In genomic region chr16:65123846-65124513, GRCh38 we compare ENCODE assay signal across 9 cellular contexts. TPM values are rescaled to one million over a fixed set of nuclear protein-coding genes. Genes with fewer than 3 reads are reported as not detected.
DNase-seq lines count a peak whose midpoint lies in the region; ATAC-seq and TF ChIP-seq lines count a peak whose summit lies in the region.
"Had no signal": no experiment of that assay in that cellular context is flagged by ENCODE, and none has a peak within 500 bp of the region (broad histone marks: within the 10 kb centered on the region; RNA-seq: fewer than 3 reads in every experiment).

No MANE protein-coding gene starts in this region.

- no peaks in the 10 kb centered on the region for H3K36me3 Mint-ChIP-seq in WTC11
- H3K36me3 Mint-ChIP-seq: CD8-positive, alpha-beta T cell had no signal

- H3K4me1 ChIP-seq in psoas muscle, result peaks cover 15% of the 10 kb centered on the region

- no peaks in the 10 kb centered on the region for H3K9me3 Mint-ChIP-seq in WTC11
- H3K9me3 Mint-ChIP-seq: CD8-positive, alpha-beta T cell had no signal

- H3K27ac Mint-ChIP-seq in WTC11, result no peak overlapping the region
- H3K27ac Mint-ChIP-seq: CD8-positive, alpha-beta T cell had no signal

- POLR2A ChIA-PET in WTC11 (lab: Charles Lee), result no interaction called here

- intact Hi-C loops in left ventricle myocardium superior (cut with micrococcal nuclease) (no loop called here), psoas muscle (cut with DNase I) (loop anchor here (5.0 kb wide), 2 partner anchors 52 to 57 kb away; no protein-coding TSS in a partner anchor)

- H3K9me3 ChIP-seq in psoas muscle, result no peaks in the 10 kb centered on the region

- ATAC-seq in WTC11, result no peak
- no peak for ATAC-seq in left ventricle myocardium superior
- ATAC-seq in psoas muscle, result peak in 1 of 4 donors; percentile 12
- ATAC-seq in omental fat pad (ENCODE audit: low FRiP score), result no peak
- ATAC-seq: CD8-positive, alpha-beta T cell had no signal

- peaks cover 79% of the 10 kb centered on the region for H3K27me3 Mint-ChIP-seq in WTC11 (ENCODE audit: low read depth)

- peaks cover 18% of the 10 kb centered on the region for H3K4me1 Mint-ChIP-seq in WTC11

- DNase-seq in AG10803 (ENCODE audit: low read depth) (no peak), WTC11 (ENCODE audit: low spot score) (no peak), left ventricle myocardium superior (peak; percentile 17), psoas muscle (no peak), inferior parietal cortex (ENCODE audit: extremely low spot score) (no peak), omental fat pad (ENCODE audit: low spot score) (no peak), DMS79 treated with DMSO at 0.1 percent for 48 hours (lab: John Stamatoyannopoulos, UW) (no peak)
- no peak for DNase-seq in activated CD4-positive, CD25-positive, alpha-beta regulatory T cell (lab: John Stamatoyannopoulos, UW)
- DNase-seq: CD8-positive, alpha-beta T cell had no signal

- H3K4me3 ChIP-seq in AG10803 (ENCODE audit: low read length) (peak overlapping the region; percentile 81), psoas muscle (peak overlapping the region; percentile 71)

- H3K4me3 Mint-ChIP-seq in WTC11, result peak overlapping the region; percentile 85
- H3K4me3 Mint-ChIP-seq: CD8-positive, alpha-beta T cell had no signal

- no peaks in the 10 kb centered on the region for H3K36me3 ChIP-seq in psoas muscle (ENCODE audit: insufficient read depth in 1 of 2, low read depth in 1 of 2)

- CTCF ChIA-PET in WTC11 (lab: Charles Lee), result no interaction called here

- peak overlapping the region; percentile 50 for H3K27ac ChIP-seq in psoas muscle

- 48 to 51% (median 50%) methylated on average over 18 of the region's 18 CpGs for WGBS in psoas muscle, 3 donors

- peak; percentile 22; the same call in 1 of the 2 replicates for TF ChIP-seq CTCF in AG10803 (conservative IDR thresholded peaks at IDR 0.05; ENCODE audit: low read length)
- TF ChIP-seq CTCF in WTC11 (IDR thresholded peaks at IDR 0.05), result no peak
- no peak for TF ChIP-seq CTCF in psoas muscle (IDR thresholded peaks at IDR 0.05)
- TF ChIP-seq CTCF in omental fat pad (IDR thresholded peaks at IDR 0.05), result no peak

- peaks cover 3 to 38% (median 9%) of the 10 kb centered on the region in 3 donors for H3K27me3 ChIP-seq in psoas muscle (ENCODE audit: insufficient read depth in 3 of 3, low read length in 2 of 3)

TF ChIP-seq in WTC11, 78 proteins besides CTCF, POLR2A, EP300 and RAD21:
- no peak for TF ChIP-seq TEAD1 (CRISPR knock-in tag; IDR thresholded peaks at IDR 0.05)
- no peak for TF ChIP-seq ZNF121 (CRISPR knock-in tag; IDR thresholded peaks at IDR 0.05)
- TF ChIP-seq ZNF138 (CRISPR knock-in tag; conservative IDR thresholded peaks at IDR 0.05), result no peak
- TF ChIP-seq ZNF671 (CRISPR knock-in tag; IDR thresholded peaks at IDR 0.05), result no peak
- no peak for TF ChIP-seq ZNF281 (CRISPR knock-in tag; IDR thresholded peaks at IDR 0.05)
- TF ChIP-seq ZNF512 (CRISPR knock-in tag; IDR thresholded peaks at IDR 0.05; ENCODE audit: borderline replicate concordance), result no peak
- no peak for TF ChIP-seq KAT7 (CRISPR knock-in tag; IDR thresholded peaks at IDR 0.05; ENCODE audit: borderline replicate concordance)
- TF ChIP-seq ZSCAN18 (CRISPR knock-in tag; IDR thresholded peaks at IDR 0.05), result no peak
- no peak for TF ChIP-seq SP1 (CRISPR knock-in tag; conservative IDR thresholded peaks at IDR 0.05)
- TF ChIP-seq E2F5 (CRISPR knock-in tag; IDR thresholded peaks at IDR 0.05), result no peak
- no peak for TF ChIP-seq NFYB (CRISPR knock-in tag; conservative IDR thresholded peaks at IDR 0.05; ENCODE audit: low read depth)
TF ChIP-seq in WTC11: peak in this region for 0.

RNA-seq across cellular contexts. Expression of gene CDH11, which starts 2.1 kb away (rescaled TPM):
- total RNA-seq in WTC11 (2021) (9.8 to 11.6 TPM (median 10.1 TPM) in 3 replicates), left ventricle myocardium superior (7.3 TPM), psoas muscle (10 to 100 TPM in 2 of 4 donors, 1 to 10 TPM in 2; 3.2 to 16.8 (median 7.8) TPM), omental fat pad (10 to 100 TPM; 28.2 to 74.1 (median 53.2) TPM)
- polyA plus RNA-seq in psoas muscle, result under 1 TPM; 0.33 to 0.71 (median 0.62) TPM
- total RNA-seq: CD8-positive, alpha-beta T cell had no signal
